In genomic region chr1:161131721-161132409, GRCh38 we compare ENCODE assay signal across 1 cellular context.
TF ChIP-seq lines count a peak whose summit lies in the region.

No MANE protein-coding gene starts in this region.

TF ChIP-seq in K562, 482 proteins besides CTCF, POLR2A, EP300 and RAD21 (continued from another document):
- TF ChIP-seq MGA (IDR thresholded peaks at IDR 0.05) (peak; percentile 66; the same call in 1 of the 2 replicates), ESRRB (CRISPR knock-in tag; IDR thresholded peaks at IDR 0.05; ENCODE audit: borderline replicate concordance) (no peak), CCNT2 (IDR thresholded peaks at IDR 0.05; ENCODE audit: borderline replicate concordance, extremely low read depth, insufficient read length, low read depth, low read length) (no peak), ETV1 (tag; conservative IDR thresholded peaks at IDR 0.05; ENCODE audit: low read depth) (no peak), ZFP30 (CRISPR knock-in tag; IDR thresholded peaks at IDR 0.05; ENCODE audit: borderline replicate concordance) (no peak), ZNF274 (IDR thresholded peaks at IDR 0.05; ENCODE audit: borderline replicate concordance, low read depth, low read length) (no peak), ZFP36 (IDR thresholded peaks at IDR 0.05; ENCODE audit: low read depth, low read length, partially characterized antibody) (no peak), ZBTB5 (IDR thresholded peaks at IDR 0.05) (peak; percentile 61; the same call in 1 of the 2 replicates), LARP7 (IDR thresholded peaks at IDR 0.05) (peak; percentile 98), FOXP1 (CRISPR knock-in tag; IDR thresholded peaks at IDR 0.05) (no peak), DPF2 (IDR thresholded peaks at IDR 0.05) (peak; percentile 70; the same call in 1 of the 2 replicates)
- TF ChIP-seq, protein P1, sequence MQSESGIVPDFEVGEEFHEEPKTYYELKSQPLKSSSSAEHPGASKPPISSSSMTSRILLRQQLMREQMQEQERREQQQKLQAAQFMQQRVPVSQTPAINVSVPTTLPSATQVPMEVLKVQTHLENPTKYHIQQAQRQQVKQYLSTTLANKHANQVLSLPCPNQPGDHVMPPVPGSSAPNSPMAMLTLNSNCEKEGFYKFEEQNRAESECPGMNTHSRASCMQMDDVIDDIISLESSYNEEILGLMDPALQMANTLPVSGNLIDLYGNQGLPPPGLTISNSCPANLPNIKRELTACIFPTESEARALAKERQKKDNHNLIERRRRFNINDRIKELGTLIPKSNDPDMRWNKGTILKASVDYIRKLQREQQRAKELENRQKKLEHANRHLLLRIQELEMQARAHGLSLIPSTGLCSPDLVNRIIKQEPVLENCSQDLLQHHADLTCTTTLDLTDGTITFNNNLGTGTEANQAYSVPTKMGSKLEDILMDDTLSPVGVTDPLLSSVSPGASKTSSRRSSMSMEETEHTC (IDR thresholded peaks at IDR 0.05): no peak
